Comparison of ENCODE assay signal across 8 cellular contexts in the genomic region with DNA sequence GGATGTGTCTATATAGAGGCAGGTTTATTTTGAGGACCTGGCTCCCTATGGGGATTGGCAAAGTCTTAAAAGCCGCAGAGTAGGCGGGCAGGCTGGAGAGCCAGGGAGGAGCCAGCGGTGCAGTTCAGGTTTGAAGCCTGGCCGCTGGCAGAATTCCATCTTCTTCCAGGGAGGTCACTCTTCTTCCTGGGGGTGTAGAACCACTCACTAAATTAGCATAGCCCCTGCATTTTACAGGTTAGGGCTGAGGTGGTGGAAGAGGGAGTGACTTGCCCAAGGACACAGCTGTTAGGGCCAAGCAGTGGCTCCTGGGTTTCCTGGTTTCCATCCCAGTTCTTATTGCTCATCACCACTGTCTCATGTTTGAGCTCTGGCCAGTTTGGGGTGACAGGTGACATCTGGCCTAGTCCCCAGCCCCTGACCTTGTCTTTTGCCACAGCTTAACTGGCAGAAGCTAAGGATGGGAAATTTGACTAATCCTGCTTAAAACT. TPM values are rescaled to one million over a fixed set of nuclear protein-coding genes. Genes with fewer than 3 reads are reported as not detected.
DNase-seq lines count a peak whose midpoint lies in the region; ATAC-seq and TF ChIP-seq lines count a peak whose summit lies in the region.

No MANE protein-coding gene starts in this region.

- intact Hi-C loops in CD8-positive, alpha-beta T cell (cut with DNase I, micrococcal nuclease), result loop anchor here (1.0 to 10.0 kb wide), 3 partner anchors 152 to 717 kb away; no protein-coding TSS in a partner anchor
- intact Hi-C loops in dorsolateral prefrontal cortex (cut with DNase I), result loop anchor here (5.0 to 10.0 kb wide), 2 partner anchors 422 to 720 kb away; no protein-coding TSS in a partner anchor

- H3K27ac Mint-ChIP-seq in CD8-positive, alpha-beta T cell, result peak overlapping the region; percentile 85
- peak overlapping the region; percentile 85 to 95 for H3K27ac Mint-ChIP-seq in T-cell

- no peaks in the 10 kb centered on the region for H3K27me3 Mint-ChIP-seq in CD8-positive, alpha-beta T cell (ENCODE audit: low read depth)
- H3K27me3 Mint-ChIP-seq in T-cell, result no peaks in the 10 kb centered on the region

- H3K36me3 Mint-ChIP-seq in CD8-positive, alpha-beta T cell, result peaks cover 29% of the 10 kb centered on the region
- peaks cover 20% of the 10 kb centered on the region for H3K36me3 Mint-ChIP-seq in T-cell

- DNase-seq in CD8-positive, alpha-beta T cell, result peak in 3 of 7 experiments; percentile 15 to 44 (median 29)
- DNase-seq in HuH-7 (ENCODE audit: low spot score) (peak; percentile 59), T-cell (peak in 14 of 34 experiments; percentile 7 to 33 (median 15)), dorsolateral prefrontal cortex (peak in 1 of 10 donors; percentile 23), medulla oblongata (ENCODE audit: extremely low spot score) (peak; percentile 19), tibial nerve (ENCODE audit: low spot score in 2 of 2) (no peak), activated gamma-delta T cell treated with Interleukin-2 at 50 U/mL for 16 hours (no peak)

- peaks cover 9% of the 10 kb centered on the region for H3K4me1 Mint-ChIP-seq in CD8-positive, alpha-beta T cell (ENCODE audit: low read depth)
- H3K4me1 Mint-ChIP-seq in T-cell, result peaks cover 8 to 15% (median 9%) of the 10 kb centered on the region in 3 donors

- TF ChIP-seq CTCF in CD8-positive, alpha-beta T cell (IDR thresholded peaks at IDR 0.05), result no peak
- TF ChIP-seq CTCF in dorsolateral prefrontal cortex (IDR thresholded peaks at IDR 0.05 in 54 of 56, conservative IDR thresholded peaks at IDR 0.05 in 2 of 56; ENCODE audit: low read depth in 1 of 56, partially characterized antibody in 56 of 56) (no peak), tibial nerve (IDR thresholded peaks at IDR 0.05) (no peak)

- 10% methylated on average over 4 of the region's 4 CpGs for WGBS in tibial nerve, 2 donors

- POLR2A ChIA-PET in CD8-positive, alpha-beta T cell (lab: Charles Lee), result interaction anchor here (1.0 to 1.1 kb wide), 2 partner anchors 25 to 31 kb away, joined by 3 to 6 read pairs; no protein-coding TSS in a partner anchor
- POLR2A ChIA-PET in T-cell (lab: Charles Lee), result interaction anchor here (0.6 to 1.4 kb wide), 2 partner anchors 26 to 38 kb away, joined by 10 to 11 read pairs; partner anchors contain the start of gene DDOST (in 1 of the 2)

- H3K4me3 Mint-ChIP-seq in CD8-positive, alpha-beta T cell, result peak overlapping the region; percentile 87
- H3K4me3 Mint-ChIP-seq in T-cell, result peak overlapping the region; percentile 87 to 88 (median 87)

- CTCF ChIA-PET in CD8-positive, alpha-beta T cell (lab: Charles Lee), result interaction anchor here (0.9 to 3.6 kb wide), 4 partner anchors 11 to 113 kb away, joined by 3 to 20 read pairs (median 4); partner anchors contain the start of gene DDOST
- CTCF ChIA-PET in T-cell (lab: Charles Lee), result interaction anchor here in 1 of 2 donors (0.9 to 1.8 kb wide), 5 partner anchors 11 to 152 kb away, joined by 3 to 17 read pairs (median 5); partner anchors contain the start of genes DDOST and HP1BP3

- no peak for TF ChIP-seq POLR2A in tibial nerve (IDR thresholded peaks at IDR 0.05)

- H3K4me1 ChIP-seq in CD8-positive, alpha-beta T cell (ENCODE audit: insufficient read depth, low read length), result peaks cover 8% of the 10 kb centered on the region
- H3K4me1 ChIP-seq in tibial nerve, result peaks cover 0 to 32% (median 12%) of the 10 kb centered on the region in 4 donors

- ATAC-seq in CD8-positive, alpha-beta T cell, result peak; percentile 36
- ATAC-seq in T-cell (replicated peaks in 1 of 4) (peak in 3 of 4 experiments; percentile 13 to 54 (median 17)), GM21786 (IDR thresholded peaks at IDR 0.05; ENCODE audit: unreplicated experiment) (no peak)

- H3K9me3 Mint-ChIP-seq in CD8-positive, alpha-beta T cell, result no peaks in the 10 kb centered on the region
- H3K9me3 Mint-ChIP-seq in T-cell, result no peaks in the 10 kb centered on the region

- peak overlapping the region; percentile 55 for H3K27ac ChIP-seq in CD8-positive, alpha-beta T cell (ENCODE audit: low read depth, low read length)
- H3K27ac ChIP-seq in dorsolateral prefrontal cortex (peak overlapping the region in 52 of 59 donors; percentile 29 to 99 (median 91)), tibial nerve (peak overlapping the region in 2 of 4 donors; percentile 94 to 95)

- TF ChIP-seq EP300 in tibial nerve (IDR thresholded peaks at IDR 0.05), result no peak

- peak overlapping the region; percentile 59 for H3K4me3 ChIP-seq in CD8-positive, alpha-beta T cell (ENCODE audit: low read depth, low read length)
- H3K4me3 ChIP-seq in dorsolateral prefrontal cortex (peak overlapping the region; percentile 68 to 100 (median 92)), tibial nerve (peak overlapping the region; percentile 71 to 99 (median 92))

- H3K36me3 ChIP-seq in CD8-positive, alpha-beta T cell (ENCODE audit: insufficient read depth, low read length), result no peaks in the 10 kb centered on the region
- peaks cover 0 to 31% (median 5%) of the 10 kb centered on the region in 3 donors for H3K36me3 ChIP-seq in tibial nerve

- no peaks in the 10 kb centered on the region for H3K9me3 ChIP-seq in CD8-positive, alpha-beta T cell (ENCODE audit: low read length)
- no peaks in the 10 kb centered on the region for H3K9me3 ChIP-seq in tibial nerve

- no peaks in the 10 kb centered on the region for H3K27me3 ChIP-seq in CD8-positive, alpha-beta T cell (ENCODE audit: insufficient read depth, low read length)
- H3K27me3 ChIP-seq in dorsolateral prefrontal cortex (no peaks in the 10 kb centered on the region), tibial nerve (peaks cover 0 to 6% of the 10 kb centered on the region in 2 donors)

RNA-seq across cellular contexts. Expression of gene PINK1, which starts 1.4 kb away (rescaled TPM):
- 1 to 10 TPM; 8.0 to 8.3 TPM for total RNA-seq in CD8-positive, alpha-beta T cell
- total RNA-seq in T-cell (10 to 100 TPM; 11.8 to 30.1 (median 26.8) TPM), dorsolateral prefrontal cortex (100 to 1,000 TPM; 159 to 357 (median 261) TPM), tibial nerve (100 to 1,000 TPM in 3 of 4 donors, 10 to 100 TPM in 1; 93.9 to 134 (median 124) TPM)

RNA-seq across cellular contexts. Expression of gene DDOST, which starts 26.5 kb away (rescaled TPM):
- total RNA-seq in CD8-positive, alpha-beta T cell, result 100 to 1,000 TPM in 1 of 2 experiments, 10 to 100 TPM in 1; 97.5 to 114 TPM
- total RNA-seq in T-cell (100 to 1,000 TPM; 106 to 145 (median 124) TPM), dorsolateral prefrontal cortex (10 to 100 TPM; 45.1 to 81.9 (median 60.6) TPM), tibial nerve (100 to 1,000 TPM in 2 of 4 donors, 10 to 100 TPM in 2; 79.7 to 115 (median 99.6) TPM)

RNA-seq across cellular contexts. Expression of gene CDA, which starts 45.7 kb away (rescaled TPM):
- total RNA-seq in CD8-positive, alpha-beta T cell, result not detected
- total RNA-seq in T-cell (under 1 TPM in 1 of 5 donors, not detected in 4; 0.35 TPM), dorsolateral prefrontal cortex (10 to 100 TPM in 1 of 120 experiments, 1 to 10 TPM in 102, under 1 TPM in 12, not detected in 5; 0.49 to 10.9 (median 2.5) TPM), tibial nerve (1 to 10 TPM in 3 of 4 donors, under 1 TPM in 1; 0.84 to 5.7 (median 3.8) TPM)

Comparison
In these comparisons a context has a peak if more than half of its experiments do, and no peak if none do; other contexts are left out.
1. DNase-seq: peak in HuH-7 (single experiment) and medulla oblongata (single experiment); none in tibial nerve (0 of 2) and activated gamma-delta T cell treated with Interleukin-2 at 50 U/mL for 16 hours (single experiment).
2. Peak in every context shown above with its lines, with median percentiles within 50 percentile points of each other: H3K4me3 ChIP-seq.